Comparison of ENCODE assay signal across 15 cellular contexts in the genomic region with DNA sequence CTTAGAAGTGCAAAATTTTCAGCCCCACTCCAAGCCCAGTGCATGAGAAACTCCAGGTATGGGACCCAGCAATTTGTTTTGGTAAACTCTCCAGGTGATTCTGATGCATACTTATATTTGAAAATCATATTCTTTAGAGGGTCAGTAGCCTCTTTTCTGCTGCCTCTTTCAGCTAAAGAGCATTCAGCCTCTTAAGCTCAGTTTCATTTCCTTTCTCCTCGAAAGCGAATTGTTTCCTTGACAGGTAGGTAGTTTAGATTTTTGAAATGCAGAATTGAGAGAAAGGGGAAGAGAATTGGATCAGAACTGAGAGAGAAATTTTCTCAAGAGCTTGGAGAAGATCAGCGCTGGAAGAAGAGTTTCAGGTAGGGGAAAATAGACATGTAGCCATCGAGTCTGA.
DNase-seq lines count a peak whose midpoint lies in the region; ATAC-seq and TF ChIP-seq lines count a peak whose summit lies in the region.
"Had no signal": no experiment of that assay in that cellular context is flagged by ENCODE, and none has a peak within 500 bp of the region (broad histone marks: within the 10 kb centered on the region; RNA-seq: fewer than 3 reads in every experiment).

No MANE protein-coding gene starts in this region.

- no peak overlapping the region for H3K27ac Mint-ChIP-seq in T-helper 2 cell treated with Interferon-gamma antibody and Interleukin-4, amounts not matched to agents 5 μg/mL and 100 μg/mL, for 36 hours

- no peak overlapping the region for H3K4me3 Mint-ChIP-seq in T-helper 2 cell treated with Interferon-gamma antibody and Interleukin-4, amounts not matched to agents 5 μg/mL and 100 μg/mL, for 36 hours

- H3K27me3 Mint-ChIP-seq in T-helper 2 cell treated with Interferon-gamma antibody and Interleukin-4, amounts not matched to agents 5 μg/mL and 100 μg/mL, for 36 hours (ENCODE audit: low read depth) = no peaks in the 10 kb centered on the region

- DNase-seq in T-helper 2 cell treated with Interferon-gamma antibody and Interleukin-4, amounts not matched to agents 5 μg/mL and 100 μg/mL, for 36 hours (ENCODE audit: low spot score) = no peak
- no peak for DNase-seq in SW 1271 (lab: John Stamatoyannopoulos, UW)
- no peak for DNase-seq in COLO668 (lab: John Stamatoyannopoulos, UW; ENCODE audit: unreplicated experiment)
- DNase-seq: activated naive CD4-positive, alpha-beta T cell treated with Interleukin-2 at 50 U/mL for 16 hours; AML-193; mesenchymal stem cell; NCI-H1417 treated with DMSO at 0.1 percent for 48 hours; NCI-H510A treated with DMSO at 0.1 percent for 48 hours; RPMI8226; T-helper 9 cell had no signal

- no peak for TF ChIP-seq POLR2A in GM18505 (IDR thresholded peaks at IDR 0.05; ENCODE audit: borderline replicate concordance, extremely low read depth, insufficient read depth, insufficient read length)

- no peaks in the 10 kb centered on the region for H3K36me3 Mint-ChIP-seq in T-helper 2 cell treated with Interferon-gamma antibody and Interleukin-4, amounts not matched to agents 5 μg/mL and 100 μg/mL, for 36 hours (ENCODE audit: low read depth)

- ATAC-seq in GM18505 (IDR thresholded peaks at IDR 0.05; ENCODE audit: unreplicated experiment) (peak; percentile 38), GM19467 (IDR thresholded peaks at IDR 0.05; ENCODE audit: unreplicated experiment) (peak; percentile 13), HG02884 (IDR thresholded peaks at IDR 0.05; ENCODE audit: unreplicated experiment) (peak; percentile 31), HG03460 (IDR thresholded peaks at IDR 0.05; ENCODE audit: unreplicated experiment) (peak; percentile 48), HG03135 (IDR thresholded peaks at IDR 0.05; ENCODE audit: unreplicated experiment) (no peak)

- H3K9me3 Mint-ChIP-seq in T-helper 2 cell treated with Interferon-gamma antibody and Interleukin-4, amounts not matched to agents 5 μg/mL and 100 μg/mL, for 36 hours = peaks cover 24% of the 10 kb centered on the region

- H3K4me1 Mint-ChIP-seq in T-helper 2 cell treated with Interferon-gamma antibody and Interleukin-4, amounts not matched to agents 5 μg/mL and 100 μg/mL, for 36 hours (ENCODE audit: low read depth) = no peaks in the 10 kb centered on the region
